In the genomic region with DNA sequence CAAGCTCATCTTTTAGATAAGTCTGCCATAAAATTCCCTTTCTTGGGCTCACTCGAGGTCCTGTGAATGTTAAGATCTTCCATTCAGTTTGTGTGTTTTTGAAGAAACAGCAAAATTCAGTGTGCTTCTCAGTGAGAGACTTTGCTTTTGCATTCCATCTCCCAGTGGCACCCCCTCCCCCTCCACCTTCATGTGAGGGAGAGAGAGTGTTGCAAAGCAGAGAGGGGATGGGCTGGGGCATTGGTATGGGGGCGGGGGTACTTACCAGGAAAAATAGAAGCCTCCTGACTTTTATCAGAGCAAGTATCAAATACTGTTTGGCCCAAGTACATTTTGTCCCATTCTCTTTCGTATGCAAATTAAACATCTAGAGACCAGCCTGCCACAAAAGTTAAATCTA, we compare ENCODE assay signal across 21 cellular contexts. TPM values are rescaled to one million over a fixed set of nuclear protein-coding genes. Genes with fewer than 3 reads are reported as not detected.
"Had no signal": no experiment of that assay in that cellular context is flagged by ENCODE, and none has a peak within 500 bp of the region (broad histone marks: within the 10 kb centered on the region; RNA-seq: fewer than 3 reads in every experiment).

No MANE protein-coding gene starts in this region.

- H3K36me3 ChIP-seq: brain microvascular endothelial cell, heart left ventricle, lower lobe of right lung, right atrium auricular region, upper lobe of left lung had no signal

- H3K4me1 ChIP-seq: heart left ventricle, lower lobe of right lung, right atrium auricular region, upper lobe of left lung had no signal

- H3K27ac ChIP-seq: brain microvascular endothelial cell, heart left ventricle, lower lobe of right lung, right atrium auricular region, skin epidermis, upper lobe of left lung had no signal

- H3K27me3 ChIP-seq: brain microvascular endothelial cell, right atrium auricular region, upper lobe of left lung had no signal

- ATAC-seq: activated CD4-positive, CD25-positive, alpha-beta regulatory T cell treated with anti-CD3 and anti-CD28 coated beads, Interleukin-2, amount 50 U/mL, for 24 hours; effector memory CD8-positive, alpha-beta T cell; heart left ventricle; stimulated activated naive CD8-positive, alpha-beta T cell treated with anti-CD3 and anti-CD28 coated beads, Interleukin-15, Interleukin-2, amounts not matched to agents 100 U/mL and 50 U/mL, for 24 hours; T-cell had no signal

- H3K4me3 ChIP-seq: heart left ventricle, lower lobe of right lung, right atrium auricular region, skin epidermis, upper lobe of left lung had no signal

- H3K9me3 ChIP-seq: heart left ventricle, lower lobe of right lung, right atrium auricular region, upper lobe of left lung had no signal

- DNase-seq: activated naive CD8-positive, alpha-beta T cell treated with anti-CD3 and anti-CD28 coated beads for 36 hours; brain microvascular endothelial cell; effector memory CD8-positive, alpha-beta T cell; heart left ventricle; kidney glomerular epithelial cell; lower lobe of right lung; stimulated activated CD4-positive, alpha-beta T cell treated with anti-CD3 and anti-CD28 coated beads, Interleukin-15, amount 100 ng/mL, for 24 hours; stimulated activated CD4-positive, alpha-beta T cell treated with anti-CD3 and anti-CD28 coated beads, Interleukin-4, amount 100 ng/mL, for 4 hours; stimulated activated CD8-positive, alpha-beta memory T cell treated with anti-CD3 and anti-CD28 coated beads, Interleukin-4, amount 100 ng/mL, for 48 hours; stimulated activated naive CD8-positive, alpha-beta T cell treated with anti-CD3 and anti-CD28 coated beads, Interleukin-15, Interleukin-2, amounts not matched to agents 100 U/mL and 50 U/mL, for 24 hours; T-cell; T-helper 9 cell had no signal

RNA-seq across cellular contexts. Expression of gene TECTB, which starts 3.7 kb away (rescaled TPM):
- total RNA-seq: activated CD8-positive, alpha-beta memory T cell treated with anti-CD3 and anti-CD28 coated beads for 36 hours; activated naive CD8-positive, alpha-beta T cell treated with anti-CD3 and anti-CD28 coated beads for 36 hours; activated T-helper 1 cell treated with anti-CD3 and anti-CD28 coated beads, Interleukin-12 subunit alpha, Interleukin-12 subunit beta, Interleukin-2, Interleukin-4 antibody, amounts not matched to agents 30 ng/mL and 10 ng/mL and 1 ng/mL, durations not matched to agents 14 hours and 24 hours and 36 hours; fibroblast of lung; heart left ventricle; lower lobe of right lung; posterior vena cava; right atrium auricular region; T-cell; temporal lobe; upper lobe of left lung had no signal
- polyA plus RNA-seq: fibroblast of lung, heart left ventricle had no signal
